Comparison of ENCODE assay signal across 10 cellular contexts in the genomic region with DNA sequence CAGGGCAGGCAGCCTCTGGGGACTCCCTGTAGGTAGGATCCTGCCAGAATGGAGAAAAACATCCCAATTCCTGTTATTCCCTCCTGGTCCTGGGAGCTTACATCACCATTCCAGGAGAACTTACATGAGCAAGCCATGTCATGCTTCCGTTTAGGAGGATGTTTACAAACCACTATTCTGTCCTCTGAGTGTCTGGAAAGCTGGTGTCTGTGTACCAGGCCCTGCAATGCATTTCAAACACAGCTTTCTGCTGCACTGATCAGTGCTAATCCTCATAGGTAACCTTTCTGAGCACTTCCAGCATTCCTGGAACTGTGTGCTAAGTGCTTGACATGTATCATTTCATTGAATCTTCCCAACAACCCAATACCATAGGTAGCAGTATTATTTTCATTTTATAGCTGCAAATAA. TPM values are rescaled to one million over a fixed set of nuclear protein-coding genes. Genes with fewer than 3 reads are reported as not detected.
DNase-seq lines count a peak whose midpoint lies in the region; ATAC-seq, FAIRE-seq and TF ChIP-seq lines count a peak whose summit lies in the region.
"Had no signal": no experiment of that assay in that cellular context is flagged by ENCODE, and none has a peak within 500 bp of the region (broad histone marks: within the 10 kb centered on the region; RNA-seq: fewer than 3 reads in every experiment).

No MANE protein-coding gene starts in this region.

- intact Hi-C loops in MCF 10A (cut with micrococcal nuclease) (no loop called here), mammary epithelial cell (cut with micrococcal nuclease) (no loop called here), GM12878 (cut with micrococcal nuclease; ENCODE audit: unreplicated experiment) (loop anchor here (2.0 kb wide), 2 partner anchors 137 to 203 kb away; no protein-coding TSS in a partner anchor), HepG2 (cut with micrococcal nuclease; ENCODE audit: unreplicated experiment) (no loop called here), uterus (cut with DNase I; ENCODE audit: low total_unique reads) (loop anchor here (10.0 kb wide), 1 partner anchor 55 kb away; no protein-coding TSS in a partner anchor)

- RAD21 ChIA-PET in GM12878 (lab: Charles Lee; ENCODE audit: unreplicated experiment): interaction anchor here (1.0 to 5.6 kb wide), 2 partner anchors 20 to 134 kb away, joined by 3 to 64 read pairs; a partner anchor contains a TSS

- H3K27me3 Mint-ChIP-seq in MCF 10A (ENCODE audit: insufficient read depth, unreplicated experiment): no peaks in the 10 kb centered on the region

- TF ChIP-seq RAD21 in GM12878 (IDR thresholded peaks at IDR 0.05; ENCODE audit: insufficient read depth, low read depth, low read length): no peak
- TF ChIP-seq RAD21 in HepG2 (CRISPR knock-in tag; IDR thresholded peaks at IDR 0.05): no peak

- no peaks in the 10 kb centered on the region for H3K9me3 ChIP-seq in mammary epithelial cell (replicated peaks; ENCODE audit: insufficient read depth, low read length)
- H3K9me3 ChIP-seq in GM12878 (replicated peaks; ENCODE audit: control insufficient read depth, insufficient read depth, low read length): no peaks in the 10 kb centered on the region; the same call in 1 of the 3 replicates
- no peaks in the 10 kb centered on the region for H3K9me3 ChIP-seq in HepG2 (ENCODE audit: low read length)
- H3K9me3 ChIP-seq in uterus: no peaks in the 10 kb centered on the region
- H3K9me3 ChIP-seq: ascending aorta had no signal

- H3K27ac ChIP-seq in mammary epithelial cell (ENCODE audit: insufficient read depth, low read depth, low read length) (no peak overlapping the region), GM12878 (ENCODE audit: control insufficient read depth, insufficient read depth) (no peak overlapping the region), HepG2 (ENCODE audit: extremely low read length, insufficient read depth, low read length) (no peak overlapping the region), uterus (peak overlapping the region; percentile 54 to 66)
- H3K27ac ChIP-seq: HL-60 had no signal

- no peak for TF ChIP-seq EP300 in GM12878 (IDR thresholded peaks at IDR 0.05; ENCODE audit: borderline replicate concordance in 1 of 2, control insufficient read depth in 1 of 2, low read depth in 2 of 2, low read length in 2 of 2)
- TF ChIP-seq EP300 in HepG2 (IDR thresholded peaks at IDR 0.05; ENCODE audit: low read depth in 2 of 2, low read length in 2 of 2): no peak
- no peak for TF ChIP-seq EP300 in HepG2 (CRISPR knock-in tag; IDR thresholded peaks at IDR 0.05; ENCODE audit: borderline replicate concordance)

- TF ChIP-seq CTCF in MCF 10A (IDR thresholded peaks at IDR 0.05; ENCODE audit: unreplicated experiment) (no peak), mammary epithelial cell (conservative IDR thresholded peaks at IDR 0.05 in 1 of 2, IDR thresholded peaks at IDR 0.05 in 1 of 2; ENCODE audit: extremely low read depth in 1 of 2, insufficient read depth in 1 of 2, low read depth in 1 of 2, low read length in 2 of 2) (no peak), GM12878 (IDR thresholded peaks at IDR 0.05 in 2 of 3, conservative IDR thresholded peaks at IDR 0.05 in 1 of 3; ENCODE audit: control insufficient read depth in 2 of 3, extremely low read depth in 1 of 3, insufficient read depth in 1 of 3, low read depth in 3 of 3, low read length in 3 of 3) (no peak), HepG2 (CRISPR knock-in tag; IDR thresholded peaks at IDR 0.05) (no peak), uterus (IDR thresholded peaks at IDR 0.05) (no peak)

- H2AFZ ChIP-seq in mammary epithelial cell (ENCODE audit: low read depth, low read length) (no peak overlapping the region), GM12878 (ENCODE audit: control insufficient read depth, low read depth, low read length) (no peak overlapping the region), HepG2 (ENCODE audit: low read length) (no peak overlapping the region)

- no peaks in the 10 kb centered on the region for H3K27me3 ChIP-seq in mammary epithelial cell (ENCODE audit: insufficient read depth, low read length)
- no peaks in the 10 kb centered on the region for H3K27me3 ChIP-seq in GM12878 (replicated peaks in 1 of 2; ENCODE audit: control insufficient read depth in 2 of 2, insufficient read depth in 2 of 2, low read length in 1 of 2)
- peaks cover 3 to 46% of the 10 kb centered on the region in 2 experiments; a peak in 4 of 5 replicates for H3K27me3 ChIP-seq in HepG2 (ENCODE audit: control insufficient read depth in 1 of 2, insufficient read depth in 2 of 2, low read length in 2 of 2)
- no peaks in the 10 kb centered on the region for H3K27me3 ChIP-seq in uterus
- H3K27me3 ChIP-seq: ascending aorta had no signal

- no peaks in the 10 kb centered on the region for H4K20me1 ChIP-seq in mammary epithelial cell (ENCODE audit: insufficient read depth, low read length)
- no peaks in the 10 kb centered on the region for H4K20me1 ChIP-seq in GM12878 (ENCODE audit: control insufficient read depth, insufficient read depth)
- no peaks in the 10 kb centered on the region; the same call in 1 of the 2 replicates for H4K20me1 ChIP-seq in HepG2 (ENCODE audit: insufficient read depth, low read length)

- ATAC-seq in GM12878 (no peak), HepG2 (peak; percentile 41; the same call in 1 of the 3 replicates)
- no peak for ATAC-seq in stimulated activated naive CD8-positive, alpha-beta T cell treated with anti-CD3 and anti-CD28 coated beads, Interleukin-15, Interleukin-2, amounts not matched to agents 100 U/mL and 50 U/mL, for 24 hours

- H3K9ac ChIP-seq in mammary epithelial cell (ENCODE audit: insufficient read depth, low read length) (no peak overlapping the region), GM12878 (ENCODE audit: control insufficient read depth, insufficient read depth, low read length) (no peak overlapping the region), HepG2 (ENCODE audit: insufficient read depth, low read depth, low read length) (no peak overlapping the region)

- H3K36me3 ChIP-seq in mammary epithelial cell (ENCODE audit: insufficient read depth, low read length) (no peaks in the 10 kb centered on the region), GM12878 (ENCODE audit: control insufficient read depth in 2 of 2, insufficient read depth in 2 of 2, low read length in 1 of 2) (no peaks in the 10 kb centered on the region), HepG2 (replicated peaks in 1 of 2; ENCODE audit: control insufficient read depth in 1 of 2, insufficient read depth in 2 of 2, low read length in 2 of 2) (no peaks in the 10 kb centered on the region), uterus (no peaks in the 10 kb centered on the region)
- H3K36me3 ChIP-seq: ascending aorta had no signal

- H3K79me2 ChIP-seq in mammary epithelial cell (ENCODE audit: insufficient read depth, low read length): no peaks in the 10 kb centered on the region
- no peaks in the 10 kb centered on the region for H3K79me2 ChIP-seq in GM12878 (ENCODE audit: control insufficient read depth, insufficient read depth, low read length)
- no peaks in the 10 kb centered on the region for H3K79me2 ChIP-seq in HepG2 (ENCODE audit: insufficient read depth, low read length)

- H3K36me3 Mint-ChIP-seq in MCF 10A (ENCODE audit: insufficient read depth, unreplicated experiment): no peaks in the 10 kb centered on the region

- SMC1A ChIA-PET in GM12878 (lab: Charles Lee; ENCODE audit: uncharacterized antibody, unreplicated experiment): interaction anchor here (1.2 to 7.9 kb wide), 6 partner anchors 10 to 180 kb away, joined by 3 to 106 read pairs (median 6); a partner anchor contains a TSS

- H3K4me2 ChIP-seq in mammary epithelial cell (ENCODE audit: insufficient read depth, low read depth, low read length) (no peak overlapping the region), GM12878 (ENCODE audit: control insufficient read depth, insufficient read depth) (0 out of 2 replicates have a peak overlapping the region, but pooled peaks have one; percentile 4), HepG2 (ENCODE audit: low read depth, low read length) (no peak overlapping the region)

- WGBS in mammary epithelial cell (ENCODE audit: low coverage, missing lambda C conversion rate): 13% methylated on average over 1 of the region's 1 CpG
- WGBS in GM12878 (ENCODE audit: insufficient coverage, insufficient replicate concordance, low lambda C conversion rate, missing lambda C conversion rate): 100% methylated on average over 1 of the region's 1 CpG
- 0% methylated on average over 1 of the region's 1 CpG for WGBS in HepG2 (ENCODE audit: low lambda C conversion rate)

- no peaks in the 10 kb centered on the region for H3K9me3 Mint-ChIP-seq in MCF 10A (ENCODE audit: unreplicated experiment)

- dilution Hi-C loops in mammary epithelial cell (cut with HindIII; ENCODE audit: low sequenced_read_pairs): no loop called here

- POLR2A ChIA-PET in MCF 10A (lab: Yijun Ruan, JAX) (interaction anchor here (1.0 kb wide), 1 partner anchor 13 kb away, joined by 4 read pairs; no protein-coding TSS in a partner anchor), GM12878 (lab: Charles Lee) (interaction anchor here (0.7 to 5.9 kb wide), 4 partner anchors 18 to 477 kb away, joined by 3 to 47 read pairs (median 4); a partner anchor contains a TSS), HepG2 (lab: Yijun Ruan, JAX) (no interaction called here)

- no peak overlapping the region for H3K27ac Mint-ChIP-seq in MCF 10A (ENCODE audit: low read depth, unreplicated experiment)

- peaks cover 17% of the 10 kb centered on the region for H3K4me1 Mint-ChIP-seq in MCF 10A (ENCODE audit: insufficient read depth, unreplicated experiment)

- DNase-seq in MCF 10A (ENCODE audit: unreplicated experiment): peak; percentile 40
- no peak for DNase-seq in mammary epithelial cell
- no peak for DNase-seq in GM12878 (ENCODE audit: low read depth, low spot score)
- DNase-seq in HepG2 (ENCODE audit: low spot score): no peak
- DNase-seq in uterus: no peak
- DNase-seq in activated naive CD4-positive, alpha-beta T cell treated with Interleukin-2 at 50 U/mL for 16 hours: no peak
- DNase-seq in NOMO-1 (lab: John Stamatoyannopoulos, UW; ENCODE audit: unreplicated experiment in 2 of 2): no peak
- no peak for DNase-seq in stimulated activated naive CD8-positive, alpha-beta T cell treated with anti-CD3 and anti-CD28 coated beads, Interleukin-15, Interleukin-2, amounts not matched to agents 100 U/mL and 50 U/mL, for 24 hours

- FAIRE-seq in GM12878 (lab: Jason Lieb, UNC) (no peak), HepG2 (lab: Jason Lieb, UNC) (no peak)

- H3K4me1 ChIP-seq in mammary epithelial cell (ENCODE audit: insufficient read depth, low read length) (peaks cover 26% of the 10 kb centered on the region), GM12878 (ENCODE audit: control insufficient read depth, insufficient read depth, low read length) (peaks cover 34% of the 10 kb centered on the region), HepG2 (ENCODE audit: insufficient read depth, low read length) (no peaks in the 10 kb centered on the region), uterus (peaks cover 0 to 2% of the 10 kb centered on the region in 2 donors)

- H3K4me3 ChIP-seq in mammary epithelial cell (replicated peaks in 1 of 3; ENCODE audit: insufficient read depth in 1 of 3, low read depth in 2 of 3, low read length in 3 of 3): no peak overlapping the region
- no peak overlapping the region for H3K4me3 ChIP-seq in GM12878
- H3K4me3 ChIP-seq in HepG2 (replicated peaks in 1 of 3; ENCODE audit: insufficient read depth in 1 of 3, low read depth in 2 of 3, low read length in 3 of 3): no peak overlapping the region
- H3K4me3 ChIP-seq in uterus: no peak overlapping the region
- H3K4me3 ChIP-seq: ascending aorta had no signal

- CTCF ChIA-PET in MCF 10A (lab: Yijun Ruan, JAX): no interaction called here
- CTCF ChIA-PET in mammary epithelial cell (lab: Charles Lee; ENCODE audit: low non-redundant PET): no interaction called here
- CTCF ChIA-PET in GM12878 (lab: Yijun Ruan, JAX): interaction anchor here (0.7 to 3.6 kb wide), 2 partner anchors 10 to 20 kb away, joined by 3 to 23 read pairs; a partner anchor contains a TSS
- CTCF ChIA-PET in HepG2 (lab: Yijun Ruan, JAX; ENCODE audit: low intra/inter-chr PET ratio, low total read pairs): no interaction called here

- BruUV-seq in MCF 10A (replicated peaks; lab: Mats Ljungman, UMichigan) (no TSS peak), mammary epithelial cell (replicated peaks; lab: Mats Ljungman, UMichigan) (no TSS peak), GM12878 (replicated peaks; lab: Mats Ljungman, UMichigan) (no TSS peak), HepG2 (replicated peaks; lab: Mats Ljungman, UMichigan) (no TSS peak)

- in situ Hi-C loops in mammary epithelial cell (cut with MboI; ENCODE audit: low sequenced_read_pairs in 2 of 2) (no loop called here), GM12878 (cut with MboI) (no loop called here), HepG2 (cut with HindIII; ENCODE audit: extremely low pct_ligation_motif_present, low pct_unique_long_range_greater_than_20kb) (no loop called here)

- H3K4me3 Mint-ChIP-seq in MCF 10A (ENCODE audit: unreplicated experiment): no peak overlapping the region

- TF ChIP-seq POLR2A in GM12878 (IDR thresholded peaks at IDR 0.05; ENCODE audit: low read depth, low read length): no peak
- no peak for TF ChIP-seq POLR2A in HepG2 (IDR thresholded peaks at IDR 0.05; ENCODE audit: insufficient read depth in 1 of 2, low read depth in 2 of 2, low read length in 2 of 2)
- no peak for TF ChIP-seq POLR2A in uterus (IDR thresholded peaks at IDR 0.05)

RNA-seq across cellular contexts. Expression of a gene that starts 19.8 kb away (rescaled TPM):
- 3.4 and 5.1 TPM in 2 replicates for total RNA-seq in MCF 10A (2022)
- total RNA-seq in mammary epithelial cell: 1 to 10 TPM; 1.5 to 2.9 TPM
- polyA plus RNA-seq in mammary epithelial cell: 1.2 TPM
- 5.3 TPM for polyA minus RNA-seq in mammary epithelial cell
- total RNA-seq in GM12878 (2013; cell fraction: nucleolus; rRNA removed): 13.5 and 16.8 TPM in 2 replicates
- not detected in 2 replicates for total RNA-seq in GM12878 (2014; rRNA removed)
- not detected in 2 replicates for total RNA-seq in GM12878 (2014; rRNA removed; fragmentation: Illumina TruSeq; extraction: Trizol)
- total RNA-seq in GM12878 (2021): 1.8 TPM in 1 of 2 replicates, not detected in the other
- 1.7 TPM for polyA plus RNA-seq in GM12878 (2011; ENCODE audit: low read depth)
- polyA plus RNA-seq in GM12878 (2011; rRNA removed): 1.6 and 2.2 TPM in 2 replicates
- polyA plus RNA-seq in GM12878 (2011; cell fraction: cytosol; rRNA removed): 0.99 and 1.3 TPM in 2 replicates
- polyA plus RNA-seq in GM12878 (2011; cell fraction: nucleus; rRNA removed): 5.0 and 6.6 TPM in 2 replicates
- 2.5 and 4.9 TPM in 2 replicates for polyA plus RNA-seq in GM12878 (2012)
- polyA plus RNA-seq in GM12878 (2014; fragmentation: Illumina TruSeq; extraction: Trizol): 0.25 and 0.41 TPM in 2 replicates
- polyA plus RNA-seq in GM12878 (2014; fragmentation: Nextera tagmentation; extraction: Ambion mirVana): under 1 TPM; 0.23 to 0.40 TPM
- polyA plus RNA-seq in GM12878 (2014; rRNA removed): 0.27 and 0.72 TPM in 2 replicates
- polyA plus RNA-seq in GM12878 (2016; fragmentation: Nextera tagmentation; extraction: Ambion mirVana): 1 to 10 TPM; 2.7 TPM
- 0.95 and 1.5 TPM in 2 replicates for polyA minus RNA-seq in GM12878 (2011; rRNA and poly(A)+ RNA removed)
- polyA minus RNA-seq in GM12878 (2011; cell fraction: cytosol; rRNA and poly(A)+ RNA removed): 2.8 TPM in 1 of 2 replicates, not detected in the other
- not detected in 2 replicates for polyA minus RNA-seq in GM12878 (2011; cell fraction: nucleus; rRNA and poly(A)+ RNA removed)
- 0.60 and 0.70 TPM in 2 replicates for total RNA-seq in HepG2 (2016; rRNA removed; fragmentation: Illumina TruSeq; extraction: Trizol)
- 0.62 TPM in 1 of 2 replicates, not detected in the other for total RNA-seq in HepG2 (2016; cell fraction: cytosol; rRNA removed; fragmentation: Illumina TruSeq; extraction: Trizol; ENCODE audit: low read depth)
- total RNA-seq in HepG2 (2016; cell fraction: insoluble cytoplasmic fraction; rRNA removed; fragmentation: Illumina TruSeq; extraction: Trizol): 0.84 and 0.98 TPM in 2 replicates
- total RNA-seq in HepG2 (2016; cell fraction: membrane; rRNA removed; fragmentation: Illumina TruSeq; extraction: Trizol): not detected in 2 replicates
- 0.81 TPM in 1 of 2 replicates, not detected in the other for total RNA-seq in HepG2 (2016; cell fraction: nucleus; rRNA removed; fragmentation: Illumina TruSeq; extraction: Trizol)
- 2.1 and 2.2 TPM in 2 replicates for polyA plus RNA-seq in HepG2 (2011; rRNA removed)
- polyA plus RNA-seq in HepG2 (2011; cell fraction: cytosol; rRNA removed): 0.27 and 1.1 TPM in 2 replicates
- polyA plus RNA-seq in HepG2 (2011; cell fraction: nucleus; rRNA removed): 0.38 TPM in 1 of 2 replicates, not detected in the other
- polyA plus RNA-seq in HepG2 (2012): 6.8 and 8.0 TPM in 2 replicates
- 0.40 and 1.3 TPM in 2 replicates for polyA plus RNA-seq in HepG2 (2016; cell fraction: cytosol; fragmentation: Illumina TruSeq; extraction: Trizol; ENCODE audit: low read depth)
- 2.8 and 3.3 TPM in 2 replicates for polyA plus RNA-seq in HepG2 (2016; cell fraction: insoluble cytoplasmic fraction; fragmentation: Illumina TruSeq; extraction: Trizol; ENCODE audit: low read depth)
- 0.83 and 1.4 TPM in 2 replicates for polyA plus RNA-seq in HepG2 (2016; cell fraction: membrane; fragmentation: Illumina TruSeq; extraction: Trizol; ENCODE audit: low read depth)
- 1.6 and 1.9 TPM in 2 replicates for polyA plus RNA-seq in HepG2 (2016; cell fraction: nucleus; fragmentation: Illumina TruSeq; extraction: Trizol; ENCODE audit: insufficient read depth, low read depth)
- 0.46 and 0.84 TPM in 2 replicates for polyA minus RNA-seq in HepG2 (2011; rRNA and poly(A)+ RNA removed; ENCODE audit: low replicate concordance)
- polyA minus RNA-seq in HepG2 (2011; cell fraction: cytosol; rRNA and poly(A)+ RNA removed): not detected in 2 replicates
- not detected in 2 replicates for polyA minus RNA-seq in HepG2 (2011; cell fraction: nucleus; rRNA and poly(A)+ RNA removed)
- total RNA-seq in uterus: 1 to 10 TPM in 2 of 4 donors, not detected in 2; 1.8 to 3.6 TPM
- total RNA-seq: ascending aorta had no signal

Comparison
In these comparisons a context has a peak if more than half of its experiments do, and no peak if none do; other contexts are left out.
1. H3K27ac ChIP-seq: peak in uterus (2 of 2); none in mammary epithelial cell (single experiment), GM12878 (single experiment) and HepG2 (single experiment).
2. intact Hi-C loops: an anchor here in GM12878 (2.0 kb wide) and uterus (10.0 kb wide); none called in MCF 10A, mammary epithelial cell and HepG2.